ENCODE assay signal across 1 cellular context in genomic region chrX:154526901-154527675, GRCh38.
A peak's percentile ranks its signal among the peaks of the same experiment; 100 is the strongest.
TF ChIP-seq lines count a peak whose summit lies in the region.

No MANE protein-coding gene starts in this region.

TF ChIP-seq in A549, 52 proteins besides CTCF, POLR2A, EP300 and RAD21:
- TF ChIP-seq TP53 (CRISPR knock-in tag; IDR thresholded peaks at IDR 0.05) = peak; percentile 86
- peak; percentile 95 for TF ChIP-seq POLR2AphosphoS2 (conservative IDR thresholded peaks at IDR 0.05; ENCODE audit: low read length)
- peak; percentile 58 for TF ChIP-seq GATA3 (IDR thresholded peaks at IDR 0.05; ENCODE audit: borderline replicate concordance)
- TF ChIP-seq FOSL2 (IDR thresholded peaks at IDR 0.05) = no peak
- no peak for TF ChIP-seq FOSL2 (CRISPR knock-in tag; IDR thresholded peaks at IDR 0.05)
- peak; percentile 78 for TF ChIP-seq FOSB (CRISPR knock-in tag; IDR thresholded peaks at IDR 0.05)
- peak; percentile 56; the same call in 1 of the 2 replicates for TF ChIP-seq MAX (IDR thresholded peaks at IDR 0.05)
- TF ChIP-seq, protein P1, sequence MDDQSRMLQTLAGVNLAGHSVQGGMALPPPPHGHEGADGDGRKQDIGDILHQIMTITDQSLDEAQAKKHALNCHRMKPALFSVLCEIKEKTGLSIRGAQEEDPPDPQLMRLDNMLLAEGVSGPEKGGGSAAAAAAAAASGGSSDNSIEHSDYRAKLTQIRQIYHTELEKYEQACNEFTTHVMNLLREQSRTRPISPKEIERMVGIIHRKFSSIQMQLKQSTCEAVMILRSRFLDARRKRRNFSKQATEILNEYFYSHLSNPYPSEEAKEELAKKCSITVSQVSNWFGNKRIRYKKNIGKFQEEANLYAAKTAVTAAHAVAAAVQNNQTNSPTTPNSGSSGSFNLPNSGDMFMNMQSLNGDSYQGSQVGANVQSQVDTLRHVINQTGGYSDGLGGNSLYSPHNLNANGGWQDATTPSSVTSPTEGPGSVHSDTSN (IDR thresholded peaks at IDR 0.05) = peak; percentile 83
- TF ChIP-seq HOXA7 (CRISPR knock-in tag; IDR thresholded peaks at IDR 0.05) = peak; percentile 87
- TF ChIP-seq SMC3 (IDR thresholded peaks at IDR 0.05) = peak; percentile 28; the same call in 2 of the 3 replicates
- TF ChIP-seq EHF (CRISPR knock-in tag; IDR thresholded peaks at IDR 0.05) = no peak
- TF ChIP-seq JUN (IDR thresholded peaks at IDR 0.05) = peak; percentile 62 to 85; a peak in 4 of 5 replicates
- no peak for TF ChIP-seq ZC3H11A (IDR thresholded peaks at IDR 0.05)
TF ChIP-seq in A549: peak in this region for 9.
